Comparison of ENCODE assay signal across 8 cellular contexts in the genomic region with DNA sequence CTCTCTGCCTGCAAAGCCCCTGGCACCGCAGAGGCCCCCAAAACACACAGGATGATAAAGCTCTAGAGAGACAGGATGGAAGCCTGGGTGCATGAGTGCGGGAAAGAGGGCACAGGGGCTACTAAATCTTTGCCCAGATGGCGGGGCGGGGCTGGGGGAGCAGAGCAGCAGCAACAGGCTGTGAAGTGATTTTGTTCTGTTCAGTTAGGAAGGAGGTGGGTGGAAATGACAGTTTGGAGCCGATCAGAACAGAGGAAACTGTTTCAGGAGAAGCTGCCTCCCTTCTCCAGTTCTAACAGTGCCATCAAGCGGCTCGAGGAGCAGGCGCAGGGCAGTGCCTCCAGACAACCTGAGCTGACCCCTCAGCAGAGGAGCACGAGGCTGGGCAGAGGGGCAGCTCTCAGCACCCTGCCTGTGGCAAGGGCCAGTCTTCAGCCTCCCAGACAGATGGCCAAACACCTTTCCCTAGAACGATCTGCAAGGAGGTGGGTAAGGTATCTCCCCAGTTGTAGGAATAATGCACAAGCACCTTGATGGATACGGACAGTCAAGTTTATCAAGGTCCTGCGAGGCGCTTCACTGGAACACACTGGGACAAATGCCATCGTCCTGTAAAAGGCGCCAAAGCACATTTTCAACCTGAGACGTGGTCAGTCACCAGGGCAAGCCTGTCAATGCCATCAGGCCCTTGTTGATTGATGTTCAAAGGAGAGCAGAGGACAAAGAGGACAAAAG. TPM values are rescaled to one million over a fixed set of nuclear protein-coding genes. Genes with fewer than 3 reads are reported as not detected.
A peak's percentile ranks its signal among the peaks of the same experiment; 100 is the strongest.
DNase-seq lines count a peak whose midpoint lies in the region; ATAC-seq and TF ChIP-seq lines count a peak whose summit lies in the region.

No MANE protein-coding gene starts in this region.

- H3K36me3 ChIP-seq in right atrium auricular region = no peaks in the 10 kb centered on the region

- H3K27me3 ChIP-seq in right atrium auricular region = no peaks in the 10 kb centered on the region

- TF ChIP-seq CTCF in GM12801 (IDR thresholded peaks at IDR 0.05; ENCODE audit: extremely low read depth, insufficient read length) (peak; percentile 40), right atrium auricular region (IDR thresholded peaks at IDR 0.05) (peak; percentile 76 to 97), retinal pigment epithelial cell (conservative IDR thresholded peaks at IDR 0.05; ENCODE audit: low read depth, low read length) (peak; percentile 96)

- peak overlapping the region; percentile 71 for H3K27ac ChIP-seq in angular gyrus (ENCODE audit: low read depth, low read length)
- H3K27ac ChIP-seq in right atrium auricular region = peak overlapping the region; percentile 95

- peak; percentile 68 for ATAC-seq in HG02759 (IDR thresholded peaks at IDR 0.05; ENCODE audit: unreplicated experiment)

- DNase-seq in NCI-H1436 treated with DMSO at 0.1 percent for 48 hours (lab: John Stamatoyannopoulos, UW) = peak; percentile 76
- peak; percentile 25 to 86 (median 50) for DNase-seq in T-helper 1 cell
- peak; percentile 92 for DNase-seq in right atrium auricular region (ENCODE audit: low spot score)
- peak; percentile 89 for DNase-seq in retinal pigment epithelial cell (ENCODE audit: low read depth)
- DNase-seq in GM19240 (ENCODE audit: insufficient read length, low spot score) = no peak

- H3K9me3 ChIP-seq in right atrium auricular region = no peaks in the 10 kb centered on the region

- H3K4me1 ChIP-seq in right atrium auricular region = peaks cover 0 to 37% of the 10 kb centered on the region in 2 donors

- peak overlapping the region in 1 of 2 donors; percentile 33 for H3K4me3 ChIP-seq in right atrium auricular region
- peak overlapping the region; percentile 32 for H3K4me3 ChIP-seq in retinal pigment epithelial cell (ENCODE audit: low read length)

RNA-seq across cellular contexts. Expression of a gene that starts 44.9 kb away (rescaled TPM):
- total RNA-seq in right atrium auricular region = 10 to 100 TPM; 70.2 to 83.5 TPM

Comparison
In these comparisons a context has a peak if more than half of its experiments do, and no peak if none do; other contexts are left out.
1. CTCF ChIP-seq: peak in every context shown above with its lines; median percentile 96 in retinal pigment epithelial cell; 86 in right atrium auricular region; 40 in GM12801.